ENCODE assay signal across 12 cellular contexts in genomic region chr1:45864124-45864721, GRCh38.
DNase-seq lines count a peak whose midpoint lies in the region; ATAC-seq and TF ChIP-seq lines count a peak whose summit lies in the region.
"Had no signal": no experiment of that assay in that cellular context is flagged by ENCODE, and none has a peak within 500 bp of the region (broad histone marks: within the 10 kb centered on the region; RNA-seq: fewer than 3 reads in every experiment).

No MANE protein-coding gene starts in this region.

- TF ChIP-seq CTCF in gastroesophageal sphincter (IDR thresholded peaks at IDR 0.05) (no peak), stomach (IDR thresholded peaks at IDR 0.05) (no peak)

- H3K9me3 ChIP-seq in gastroesophageal sphincter (no peaks in the 10 kb centered on the region), stomach (no peaks in the 10 kb centered on the region)

- H3K27ac Mint-ChIP-seq in activated naive CD4-positive, alpha-beta T cell treated with anti-CD3 and anti-CD28 coated beads, Interleukin-2, amount 50 U/mL, for 72 hours: no peak overlapping the region

- no peak for TF ChIP-seq EP300 in gastroesophageal sphincter (IDR thresholded peaks at IDR 0.05)
- no peak for TF ChIP-seq EP300 in stomach (IDR thresholded peaks at IDR 0.05)

- H3K9me3 Mint-ChIP-seq in activated naive CD4-positive, alpha-beta T cell treated with anti-CD3 and anti-CD28 coated beads, Interleukin-2, amount 50 U/mL, for 72 hours: peaks cover 0 to 4% of the 10 kb centered on the region in 2 donors

- H3K27me3 ChIP-seq in gastroesophageal sphincter: no peaks in the 10 kb centered on the region
- no peaks in the 10 kb centered on the region for H3K27me3 ChIP-seq in stomach

- intact Hi-C loops in stomach (cut with DNase I; ENCODE audit: low total_unique reads): no loop called here

- peaks cover 0 to 28% (median 11%) of the 10 kb centered on the region in 3 donors for H3K4me1 ChIP-seq in gastroesophageal sphincter
- peaks cover 0 to 42% (median 28%) of the 10 kb centered on the region in 4 donors for H3K4me1 ChIP-seq in stomach

- H3K4me3 ChIP-seq in gastroesophageal sphincter (peak overlapping the region; percentile 39 to 49), stomach (peak overlapping the region; percentile 16 to 26 (median 22))
- H3K4me3 ChIP-seq: BLaER1 treated with 17β-estradiol and CSF1 and Interleukin-3, amounts not matched to agents 10 nM and 100 nM; lung had no signal

- ATAC-seq in gastroesophageal sphincter: no peak
- no peak for ATAC-seq in activated naive CD4-positive, alpha-beta T cell treated with anti-CD3 and anti-CD28 coated beads, Interleukin-2, amount 50 U/mL, for 72 hours
- no peak for ATAC-seq in HG02970 (IDR thresholded peaks at IDR 0.05; ENCODE audit: low FRiP score, unreplicated experiment)
- ATAC-seq in HG02610 (IDR thresholded peaks at IDR 0.05; ENCODE audit: unreplicated experiment): no peak

- TF ChIP-seq POLR2A in gastroesophageal sphincter (IDR thresholded peaks at IDR 0.05): no peak
- TF ChIP-seq POLR2A in stomach (IDR thresholded peaks at IDR 0.05): no peak

- H3K27ac ChIP-seq in gastroesophageal sphincter (peak overlapping the region in 1 of 4 donors; percentile 19), stomach (no peak overlapping the region)
- H3K27ac ChIP-seq: BLaER1 treated with 17β-estradiol and CSF1 and Interleukin-3, amounts not matched to agents 10 nM and 100 nM had no signal

- WGBS in gastroesophageal sphincter (ENCODE audit: low coverage in 1 of 2), 2 donors: 5 to 20% methylated on average over 8 to 10 of the region's 10 CpGs
- WGBS in stomach, 5 donors: 15 to 35% (median 30%) methylated on average over 10 of the region's 10 CpGs

- no peaks in the 10 kb centered on the region for H3K36me3 ChIP-seq in gastroesophageal sphincter
- no peaks in the 10 kb centered on the region for H3K36me3 ChIP-seq in stomach
- H3K36me3 ChIP-seq: BLaER1 treated with 17β-estradiol and CSF1 and Interleukin-3, amounts not matched to agents 10 nM and 100 nM had no signal

- peak; percentile 27 for DNase-seq in NCI-H510A treated with DMSO at 0.1 percent for 48 hours (lab: John Stamatoyannopoulos, UW)
- DNase-seq in NCI-H510A (lab: John Stamatoyannopoulos, UW): no peak
- DNase-seq in SK-N-DZ (ENCODE audit: low spot score): peak; percentile 9
- no peak for DNase-seq in stomach
- DNase-seq in activated naive CD4-positive, alpha-beta T cell treated with anti-CD3 and anti-CD28 coated beads, Interleukin-2, amount 50 U/mL, for 72 hours (ENCODE audit: low spot score in 2 of 2): no peak
- DNase-seq: activated CD4-positive, alpha-beta T cell treated with anti-CD3 and anti-CD28 coated beads for 4 hours; NCI-H2171 had no signal

- H3K36me3 Mint-ChIP-seq in activated naive CD4-positive, alpha-beta T cell treated with anti-CD3 and anti-CD28 coated beads, Interleukin-2, amount 50 U/mL, for 72 hours: peaks cover 0 to 20% of the 10 kb centered on the region in 2 donors

Comparison
In these comparisons a context has a peak if more than half of its experiments do, and no peak if none do; other contexts are left out.
1. DNase-seq: peak in NCI-H510A treated with DMSO at 0.1 percent for 48 hours (single experiment) and SK-N-DZ (single experiment); none in NCI-H510A (single experiment), stomach (single experiment) and activated naive CD4-positive, alpha-beta T cell treated with anti-CD3 and anti-CD28 coated beads, Interleukin-2, amount 50 U/mL, for 72 hours (0 of 2).